Comparison of ENCODE assay signal across 36 cellular contexts in the genomic region with DNA sequence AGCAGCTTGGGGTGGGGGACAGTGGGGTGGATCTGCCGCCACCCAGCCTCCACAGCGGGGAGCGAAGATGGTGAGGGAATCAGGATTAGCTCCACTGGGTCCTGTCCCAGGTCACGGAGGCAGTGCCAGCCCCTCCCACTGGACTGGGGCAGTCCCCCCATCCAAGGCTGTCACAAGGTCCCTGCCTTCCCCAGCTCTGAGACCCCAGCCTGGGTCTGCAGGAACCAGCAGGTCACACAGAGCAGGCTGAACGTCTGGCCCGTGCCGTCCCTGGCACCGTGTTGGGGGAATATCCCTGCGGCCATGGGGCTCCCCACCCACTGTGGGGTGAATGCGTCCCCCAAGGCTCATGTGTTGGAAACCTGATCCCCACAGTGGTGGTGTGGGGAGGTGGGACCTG.
"Had no signal": no experiment of that assay in that cellular context is flagged by ENCODE, and none has a peak within 500 bp of the region (broad histone marks: within the 10 kb centered on the region; RNA-seq: fewer than 3 reads in every experiment).

No MANE protein-coding gene starts in this region.

- ATAC-seq: activated CD8-positive, alpha-beta T cell treated with anti-CD3 and anti-CD28 coated beads for 36 hours; activated naive CD4-positive, alpha-beta T cell treated with anti-CD3 and anti-CD28 coated beads, Interleukin-2, amount 50 U/mL, for 72 hours; activated T-cell treated with anti-CD3 and anti-CD28 coated beads, Interleukin-2, amount 50 U/mL, for 4 hours; activated T-cell treated with anti-CD3 and anti-CD28 coated beads, Interleukin-2, amount 50 U/mL, for 72 hours; activated T-helper 17 cell treated with anti-CD3 and anti-CD28 coated beads, Interleukin-2, amount 50 U/mL, for 72 hours; body of pancreas had no signal

- H3K4me1 Mint-ChIP-seq: activated B cell treated with CpG ODN at 0.5 μM for 24 hours; activated CD4-positive, alpha-beta T cell treated with anti-CD3 and anti-CD28 coated beads, Interleukin-2, amount 10 ng/mL, durations not matched to agents 24 days and 14 days; activated naive CD8-positive, alpha-beta T cell treated with anti-CD3 and anti-CD28 coated beads for 36 hours had no signal

- H3K9me3 ChIP-seq: adrenal gland had no signal

- H3K27ac Mint-ChIP-seq: activated B cell treated with CpG ODN at 0.5 μM for 24 hours; activated CD4-positive, alpha-beta memory T cell treated with anti-CD3 and anti-CD28 coated beads for 36 hours; activated CD4-positive, alpha-beta T cell treated with anti-CD3 and anti-CD28 coated beads, Interleukin-2, amount 10 ng/mL, durations not matched to agents 24 days and 14 days; activated CD8-positive, alpha-beta T cell treated with anti-CD3 and anti-CD28 coated beads for 36 hours; activated naive CD4-positive, alpha-beta T cell treated with anti-CD3 and anti-CD28 coated beads for 36 hours; activated naive CD8-positive, alpha-beta T cell treated with anti-CD3 and anti-CD28 coated beads for 36 hours; activated T-cell treated with anti-CD3 and anti-CD28 coated beads, Interleukin-2, amount 50 U/mL, for 72 hours; activated T-helper 1 cell treated with anti-CD3 and anti-CD28 coated beads, Interleukin-12 subunit alpha, Interleukin-12 subunit beta, Interleukin-2, Interleukin-4 antibody, amounts not matched to agents 30 ng/mL and 10 ng/mL and 1 ng/mL, durations not matched to agents 14 hours and 24 hours and 36 hours; activated T-helper 17 cell treated with anti-CD3 and anti-CD28 coated beads, Interleukin-2, amount 50 U/mL, for 72 hours; T-helper 1 cell treated with Interleukin-12 subunit alpha and Interleukin-12 subunit beta and Interleukin-4 antibody, amounts not matched to agents 30 μg/mL and 1 μg/mL, for 36 hours; T-helper 2 cell treated with Interferon-gamma antibody and Interleukin-4, amounts not matched to agents 5 μg/mL and 100 μg/mL, for 36 hours had no signal

- DNase-seq: activated B cell treated with CpG ODN at 0.5 μM for 24 hours; activated CD4-positive, alpha-beta memory T cell treated with anti-CD3 and anti-CD28 coated beads for 36 hours; activated CD4-positive, alpha-beta T cell treated with anti-CD3 and anti-CD28 coated beads for 4 hours; activated CD4-positive, alpha-beta T cell treated with anti-CD3 and anti-CD28 coated beads, Interleukin-2, amount 10 ng/mL, durations not matched to agents 24 days and 14 days; activated CD4-positive, alpha-beta T cell treated with anti-CD3 and anti-CD28 coated beads, Interleukin-2, amount 50 U/mL, for 1 hour; activated CD4-positive, alpha-beta T cell treated with anti-CD3 and anti-CD28 coated beads, Interleukin-2, amount 50 U/mL, for 4 hours; activated CD4-positive, CD25-positive, alpha-beta regulatory T cell treated with anti-CD3 and anti-CD28 coated beads, Interleukin-2, amount 50 U/mL, for 72 hours; activated CD8-positive, alpha-beta memory T cell treated with anti-CD3 and anti-CD28 coated beads, Interleukin-2, amount 50 U/mL, for 4 hours; activated CD8-positive, alpha-beta T cell treated with anti-CD3 and anti-CD28 coated beads for 36 hours; activated effector memory CD4-positive, alpha-beta T cell treated with anti-CD3 and anti-CD28 coated beads, Interleukin-2, amount 50 U/mL, for 16 hours; activated gamma-delta T cell treated with Interleukin-2 at 50 U/mL for 16 hours; activated naive CD4-positive, alpha-beta T cell; activated naive CD4-positive, alpha-beta T cell treated with anti-CD3 and anti-CD28 coated beads for 36 hours; activated naive CD4-positive, alpha-beta T cell treated with anti-CD3 and anti-CD28 coated beads, Interleukin-2, amount 50 U/mL, for 16 hours; activated naive CD8-positive, alpha-beta T cell treated with anti-CD3 and anti-CD28 coated beads for 36 hours; activated T-cell treated with anti-CD3 and anti-CD28 coated beads for 4 hours; activated T-cell treated with anti-CD3 and anti-CD28 coated beads, Interleukin-2, amount 50 U/mL, for 1 hour; activated T-cell treated with anti-CD3 and anti-CD28 coated beads, Interleukin-2, amount 50 U/mL, for 4 hours; activated T-cell treated with anti-CD3 and anti-CD28 coated beads, Interleukin-2, amount 50 U/mL, for 72 hours; adrenal gland; amniotic stem cell; aorta; body of pancreas; brain microvascular endothelial cell; central memory CD4-positive, alpha-beta T cell; cerebellar nuclear complex; T-helper 1 cell; T-helper 2 cell; T-helper 9 cell had no signal

- H3K36me3 ChIP-seq: adrenal gland, brain microvascular endothelial cell, breast epithelium had no signal

- H3K27me3 ChIP-seq: adrenal gland, body of pancreas, brain microvascular endothelial cell, breast epithelium had no signal

- H3K4me3 Mint-ChIP-seq: activated B cell treated with CpG ODN at 0.5 μM for 24 hours; activated CD4-positive, alpha-beta memory T cell treated with anti-CD3 and anti-CD28 coated beads for 36 hours; activated CD4-positive, alpha-beta T cell treated with anti-CD3 and anti-CD28 coated beads, Interleukin-2, amount 10 ng/mL, durations not matched to agents 24 days and 14 days; activated CD8-positive, alpha-beta T cell treated with anti-CD3 and anti-CD28 coated beads for 36 hours; activated naive CD4-positive, alpha-beta T cell treated with anti-CD3 and anti-CD28 coated beads for 36 hours; activated naive CD8-positive, alpha-beta T cell treated with anti-CD3 and anti-CD28 coated beads for 36 hours; activated T-cell treated with anti-CD3 and anti-CD28 coated beads, Interleukin-2, amount 50 U/mL, for 4 hours; activated T-cell treated with anti-CD3 and anti-CD28 coated beads, Interleukin-2, amount 50 U/mL, for 72 hours; activated T-helper 1 cell treated with anti-CD3 and anti-CD28 coated beads, Interleukin-12 subunit alpha, Interleukin-12 subunit beta, Interleukin-2, Interleukin-4 antibody, amounts not matched to agents 30 ng/mL and 10 ng/mL and 1 ng/mL, durations not matched to agents 14 hours and 24 hours and 36 hours; activated T-helper 17 cell treated with anti-CD3 and anti-CD28 coated beads, Interleukin-2, amount 50 U/mL, for 72 hours; T-helper 1 cell treated with Interleukin-12 subunit alpha and Interleukin-12 subunit beta and Interleukin-4 antibody, amounts not matched to agents 30 μg/mL and 1 μg/mL, for 36 hours; T-helper 2 cell treated with Interferon-gamma antibody and Interleukin-4, amounts not matched to agents 5 μg/mL and 100 μg/mL, for 36 hours had no signal

- H3K4me3 ChIP-seq: adrenal gland, body of pancreas, breast epithelium had no signal

- H3K4me1 ChIP-seq: adrenal gland, body of pancreas, breast epithelium had no signal

- H3K27me3 Mint-ChIP-seq: activated CD4-positive, alpha-beta memory T cell treated with anti-CD3 and anti-CD28 coated beads for 36 hours; activated CD4-positive, alpha-beta T cell treated with anti-CD3 and anti-CD28 coated beads, Interleukin-2, amount 10 ng/mL, durations not matched to agents 24 days and 14 days; activated CD8-positive, alpha-beta T cell treated with anti-CD3 and anti-CD28 coated beads for 36 hours; activated naive CD8-positive, alpha-beta T cell treated with anti-CD3 and anti-CD28 coated beads for 36 hours; activated T-helper 17 cell treated with anti-CD3 and anti-CD28 coated beads, Interleukin-2, amount 50 U/mL, for 72 hours had no signal

- H3K27ac ChIP-seq: adrenal gland, body of pancreas, brain microvascular endothelial cell, breast epithelium, VCaP had no signal

- H3K9me3 Mint-ChIP-seq: activated CD4-positive, alpha-beta memory T cell treated with anti-CD3 and anti-CD28 coated beads for 36 hours; activated CD4-positive, alpha-beta T cell treated with anti-CD3 and anti-CD28 coated beads, Interleukin-2, amount 10 ng/mL, durations not matched to agents 24 days and 14 days; activated naive CD8-positive, alpha-beta T cell treated with anti-CD3 and anti-CD28 coated beads for 36 hours; activated T-cell treated with anti-CD3 and anti-CD28 coated beads, Interleukin-2, amount 50 U/mL, for 72 hours; activated T-helper 1 cell treated with anti-CD3 and anti-CD28 coated beads, Interleukin-12 subunit alpha, Interleukin-12 subunit beta, Interleukin-2, Interleukin-4 antibody, amounts not matched to agents 30 ng/mL and 10 ng/mL and 1 ng/mL, durations not matched to agents 14 hours and 24 hours and 36 hours; activated T-helper 17 cell treated with anti-CD3 and anti-CD28 coated beads, Interleukin-2, amount 50 U/mL, for 72 hours; T-helper 2 cell treated with Interferon-gamma antibody and Interleukin-4, amounts not matched to agents 5 μg/mL and 100 μg/mL, for 36 hours had no signal
